1 cellular context compared by ENCODE assay signal in the genomic region with DNA sequence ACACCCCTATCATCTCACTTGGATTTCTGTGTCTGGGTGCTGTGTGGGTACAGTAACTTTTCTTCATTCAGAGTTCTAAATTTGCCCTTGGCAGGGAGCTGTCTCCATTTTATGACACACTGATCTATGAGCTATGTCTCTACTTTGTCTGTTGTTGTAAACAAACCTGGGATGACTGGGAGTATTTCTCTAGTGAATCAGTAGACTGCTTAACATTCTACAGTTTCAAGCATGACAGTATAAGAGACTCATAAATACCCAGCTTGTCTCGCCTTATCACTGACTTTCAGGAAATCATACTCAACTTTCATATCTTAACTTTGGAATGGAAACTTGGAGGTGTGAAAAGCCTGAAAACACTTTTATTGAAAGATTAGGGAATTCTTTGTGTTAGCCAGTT.
TF ChIP-seq lines count a peak whose summit lies in the region.

No MANE protein-coding gene starts in this region.

TF ChIP-seq in HepG2, 621 proteins besides CTCF, POLR2A, EP300 and RAD21 (continued from another document):
- no peak for TF ChIP-seq TGIF2 (CRISPR knock-in tag; IDR thresholded peaks at IDR 0.05)
